ENCODE assay signal across 13 cellular contexts in the genomic region with DNA sequence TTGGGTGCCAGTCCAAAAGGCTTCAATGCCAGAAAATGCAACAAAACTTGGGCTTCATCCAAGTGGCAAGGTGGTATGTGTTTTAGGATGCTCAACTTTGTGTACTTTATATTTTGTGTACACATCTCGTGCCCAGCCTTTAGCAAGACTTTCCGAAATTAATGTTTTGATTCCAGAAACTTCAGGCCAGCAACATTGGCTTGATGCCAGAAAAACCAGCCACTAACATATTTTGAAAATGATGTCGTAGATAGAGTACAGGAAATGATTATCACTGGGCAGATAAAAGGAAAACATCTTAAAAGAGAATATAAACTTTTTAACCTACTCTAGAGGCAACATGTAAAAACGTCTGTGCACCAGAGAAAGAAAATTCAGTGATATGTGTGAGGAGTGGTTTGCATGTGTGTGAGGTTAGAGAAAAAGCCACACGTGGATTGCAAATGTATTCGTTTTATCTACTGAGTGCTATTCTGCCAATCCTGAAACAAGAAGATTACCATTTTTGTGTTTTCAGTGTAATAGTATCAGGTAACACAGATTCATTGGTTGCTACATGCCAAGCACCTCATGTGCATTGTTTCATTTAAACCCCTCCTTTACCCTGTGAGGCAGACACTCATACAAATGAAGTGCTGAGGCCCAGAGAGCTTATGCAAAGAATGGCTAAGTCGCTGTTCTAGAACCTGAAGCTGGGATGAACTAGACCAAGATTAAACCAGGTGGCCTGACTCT.
DNase-seq lines count a peak whose midpoint lies in the region; ATAC-seq and TF ChIP-seq lines count a peak whose summit lies in the region.
"Had no signal": no experiment of that assay in that cellular context is flagged by ENCODE, and none has a peak within 500 bp of the region (broad histone marks: within the 10 kb centered on the region; RNA-seq: fewer than 3 reads in every experiment).

No MANE protein-coding gene starts in this region.

- TF ChIP-seq CTCF in brain microvascular endothelial cell (IDR thresholded peaks at IDR 0.05; ENCODE audit: low read depth, low read length, missing control alignments): no peak

- in situ Hi-C loops in brain microvascular endothelial cell (cut with HindIII; ENCODE audit: low pct_ligation_motif_present, low sequenced_read_pairs): no loop called here

- peak overlapping the region; percentile 13 to 20 for H3K4ac ChIP-seq in mesenchymal stem cell (ENCODE audit: low read depth in 1 of 2, low read length in 2 of 2)

- ATAC-seq in stimulated activated naive B cell treated with anti-CD40 and anti-IgM and Interleukin-4, amounts not matched to agents 10 μg/mL and 1 μg/mL and 100 μg/mL, for 72 hours (replicated peaks): no peak

- H3K36me3 Mint-ChIP-seq in stimulated activated naive B cell treated with anti-CD40 and anti-IgM and Interleukin-4, amounts not matched to agents 10 μg/mL and 1 μg/mL and 100 μg/mL, for 72 hours: no peaks in the 10 kb centered on the region
- H3K36me3 Mint-ChIP-seq: activated CD4-positive, alpha-beta memory T cell treated with anti-CD3 and anti-CD28 coated beads for 36 hours had no signal

- no peak overlapping the region for H2AK5ac ChIP-seq in mesenchymal stem cell (ENCODE audit: low read length, severe bottlenecking)

- no peaks in the 10 kb centered on the region for H3K9me3 Mint-ChIP-seq in stimulated activated naive B cell treated with anti-CD40 and anti-IgM and Interleukin-4, amounts not matched to agents 10 μg/mL and 1 μg/mL and 100 μg/mL, for 72 hours
- H3K9me3 Mint-ChIP-seq: activated CD4-positive, alpha-beta memory T cell treated with anti-CD3 and anti-CD28 coated beads for 36 hours; stimulated activated naive CD8-positive, alpha-beta T cell treated with anti-CD3 and anti-CD28 coated beads, Interleukin-15, Interleukin-2, amounts not matched to agents 100 ng/mL and 50 ng/mL, for 24 hours had no signal

- DNase-seq in Daoy (ENCODE audit: low read depth) (peak; percentile 15), NCI-H2029 treated with DMSO at 0.1 percent for 48 hours (lab: John Stamatoyannopoulos, UW) (peak; percentile 41), brain microvascular endothelial cell (peak; percentile 72), mesenchymal stem cell (peak; percentile 16), GM19240 (ENCODE audit: insufficient read length, low spot score) (no peak), NCI-H774 (lab: John Stamatoyannopoulos, UW) (no peak), inferior parietal cortex (ENCODE audit: extremely low spot score) (no peak)
- DNase-seq in stimulated activated naive B cell treated with anti-CD40 and anti-IgM and Interleukin-4, amounts not matched to agents 10 μg/mL and 1 μg/mL and 100 μg/mL, for 72 hours: no peak
- DNase-seq: activated CD4-positive, alpha-beta memory T cell treated with anti-CD3 and anti-CD28 coated beads for 36 hours; anterior cingulate cortex; glutamatergic neuron; NCI-H2107 had no signal

- H2BK12ac ChIP-seq in mesenchymal stem cell (ENCODE audit: low read length in 2 of 2): no peak overlapping the region

- WGBS in mesenchymal stem cell: 59% methylated on average over 3 of the region's 7 CpGs

- H3K4me1 ChIP-seq in mesenchymal stem cell (ENCODE audit: control insufficient read depth, insufficient read depth, low read depth, low read length): peaks cover 2% of the 10 kb centered on the region

- no peaks in the 10 kb centered on the region for H3K4me1 Mint-ChIP-seq in stimulated activated naive B cell treated with anti-CD40 and anti-IgM and Interleukin-4, amounts not matched to agents 10 μg/mL and 1 μg/mL and 100 μg/mL, for 72 hours

- H3K27ac Mint-ChIP-seq in stimulated activated naive B cell treated with anti-CD40 and anti-IgM and Interleukin-4, amounts not matched to agents 10 μg/mL and 1 μg/mL and 100 μg/mL, for 72 hours: no peak overlapping the region
- H3K27ac Mint-ChIP-seq: activated CD4-positive, alpha-beta memory T cell treated with anti-CD3 and anti-CD28 coated beads for 36 hours; stimulated activated naive CD8-positive, alpha-beta T cell treated with anti-CD3 and anti-CD28 coated beads, Interleukin-15, Interleukin-2, amounts not matched to agents 100 ng/mL and 50 ng/mL, for 24 hours had no signal

- H2BK15ac ChIP-seq in mesenchymal stem cell (ENCODE audit: low read depth, poor library complexity, severe bottlenecking): no peak overlapping the region

- peaks cover 21 to 23% of the 10 kb centered on the region in 2 donors for H3K27me3 Mint-ChIP-seq in stimulated activated naive B cell treated with anti-CD40 and anti-IgM and Interleukin-4, amounts not matched to agents 10 μg/mL and 1 μg/mL and 100 μg/mL, for 72 hours

- H3K4me3 ChIP-seq in brain microvascular endothelial cell (ENCODE audit: low read depth, low read length) (no peak overlapping the region), mesenchymal stem cell (ENCODE audit: insufficient read depth in 1 of 2, low read depth in 1 of 2, low read length in 2 of 2) (no peak overlapping the region)

- no peaks in the 10 kb centered on the region for H3K36me3 ChIP-seq in brain microvascular endothelial cell (replicated peaks)
- H3K36me3 ChIP-seq in mesenchymal stem cell (ENCODE audit: control insufficient read depth in 1 of 2, insufficient read depth in 2 of 2, low read depth in 1 of 2, low read length in 2 of 2): no peaks in the 10 kb centered on the region

- peak overlapping the region; percentile 28 for H3K27ac ChIP-seq in brain microvascular endothelial cell
- H3K27ac ChIP-seq in mesenchymal stem cell (ENCODE audit: low read length, poor library complexity, severe bottlenecking): no peak overlapping the region

- H4K8ac ChIP-seq in mesenchymal stem cell (ENCODE audit: low read length): no peak overlapping the region

- H3K27me3 ChIP-seq in brain microvascular endothelial cell (replicated peaks): no peaks in the 10 kb centered on the region
- H3K27me3 ChIP-seq in mesenchymal stem cell (ENCODE audit: control insufficient read depth in 1 of 2, insufficient read depth in 1 of 2, low read length in 2 of 2): no peaks in the 10 kb centered on the region

- H4K91ac ChIP-seq in mesenchymal stem cell (ENCODE audit: low read length): no peak overlapping the region

- H3K18ac ChIP-seq in mesenchymal stem cell (ENCODE audit: low read depth in 1 of 2, low read length in 2 of 2): peak overlapping the region in 1 of 2 experiments; percentile 19

- H3K9me3 ChIP-seq in mesenchymal stem cell (ENCODE audit: control insufficient read depth, low read length): no peaks in the 10 kb centered on the region

- H2AFZ ChIP-seq in mesenchymal stem cell (ENCODE audit: low read depth, low read length): no peak overlapping the region

- no peaks in the 10 kb centered on the region for H3K79me1 ChIP-seq in mesenchymal stem cell (replicated peaks; ENCODE audit: low read length, poor library complexity, severe bottlenecking)

- no peak overlapping the region for H3K4me2 ChIP-seq in mesenchymal stem cell (ENCODE audit: low read length, poor library complexity, severe bottlenecking)

- H3K23ac ChIP-seq in mesenchymal stem cell (ENCODE audit: low read length in 2 of 2): no peak overlapping the region

- H2BK5ac ChIP-seq in mesenchymal stem cell (ENCODE audit: low read depth, low read length, poor library complexity, severe bottlenecking): no peak overlapping the region

- H2BK120ac ChIP-seq in mesenchymal stem cell (ENCODE audit: low read depth, low read length): no peak overlapping the region

- no peak overlapping the region for H3K4me3 Mint-ChIP-seq in stimulated activated naive B cell treated with anti-CD40 and anti-IgM and Interleukin-4, amounts not matched to agents 10 μg/mL and 1 μg/mL and 100 μg/mL, for 72 hours
- H3K4me3 Mint-ChIP-seq: activated CD4-positive, alpha-beta memory T cell treated with anti-CD3 and anti-CD28 coated beads for 36 hours; stimulated activated naive CD8-positive, alpha-beta T cell treated with anti-CD3 and anti-CD28 coated beads, Interleukin-15, Interleukin-2, amounts not matched to agents 100 ng/mL and 50 ng/mL, for 24 hours had no signal

- no peak overlapping the region for H3K14ac ChIP-seq in mesenchymal stem cell (ENCODE audit: low read length in 2 of 2)

- no peak overlapping the region for H3K9ac ChIP-seq in mesenchymal stem cell (ENCODE audit: low read length)

Comparison
In these comparisons a context has a peak if more than half of its experiments do, and no peak if none do; other contexts are left out.
1. DNase-seq: peak in Daoy (single experiment), NCI-H2029 treated with DMSO at 0.1 percent for 48 hours (single experiment), brain microvascular endothelial cell (single experiment) and mesenchymal stem cell (single experiment); none in GM19240 (single experiment), stimulated activated naive B cell treated with anti-CD40 and anti-IgM and Interleukin-4, amounts not matched to agents 10 μg/mL and 1 μg/mL and 100 μg/mL, for 72 hours (single experiment), NCI-H774 (single experiment) and inferior parietal cortex (single experiment).